ENCODE assay signal across 7 cellular contexts in genomic region chr18:35616664-35617423, GRCh38. TPM values are rescaled to one million over a fixed set of nuclear protein-coding genes. Genes with fewer than 3 reads are reported as not detected.
A peak's percentile ranks its signal among the peaks of the same experiment; 100 is the strongest.
DNase-seq lines count a peak whose midpoint lies in the region; ATAC-seq, FAIRE-seq and TF ChIP-seq lines count a peak whose summit lies in the region.

No MANE protein-coding gene starts in this region.

- H3K27me3 ChIP-seq in PC-9 (ENCODE audit: insufficient read depth, low read depth) = no peaks in the 10 kb centered on the region
- no peaks in the 10 kb centered on the region for H3K27me3 ChIP-seq in skeletal muscle tissue (ENCODE audit: control insufficient read depth in 3 of 3, insufficient read depth in 3 of 3, low read length in 3 of 3)

- intact Hi-C loops in PC-9 (cut with micrococcal nuclease; ENCODE audit: unreplicated experiment) (loop anchor here (1.0 to 5.0 kb wide), 3 partner anchors 34 to 210 kb away; no protein-coding TSS in a partner anchor), cardiac septum (cut with DNase I) (loop anchor here (2.0 kb wide), 1 partner anchor 36 kb away; the partner anchor contains the start of gene GALNT1)
- intact Hi-C loops in activated T-helper 1 cell treated with anti-CD3 and anti-CD28 coated beads, Interleukin-12 subunit alpha, Interleukin-12 subunit beta, Interleukin-2, Interleukin-4 antibody, amounts not matched to agents 30 ng/mL and 10 ng/mL and 1 ng/mL, durations not matched to agents 14 hours and 24 hours and 36 hours (cut with micrococcal nuclease) = loop anchor here (1.0 to 10.0 kb wide), 14 partner anchors 7 to 755 kb away; partner anchors contain the start of genes INO80C, MAPRE2, RPRD1A and ZNF397

- H3F3A ChIP-seq in PC-9 (ENCODE audit: insufficient read depth, low read depth) = no peaks in the 10 kb centered on the region

- H3K4me2 ChIP-seq in PC-9 = peak overlapping the region; percentile 7; the same call in 1 of the 2 replicates

- CTCF ChIA-PET in PC-9 (lab: Charles Lee) = no interaction called here

- H3K4me1 Mint-ChIP-seq in activated T-helper 1 cell treated with anti-CD3 and anti-CD28 coated beads, Interleukin-12 subunit alpha, Interleukin-12 subunit beta, Interleukin-2, Interleukin-4 antibody, amounts not matched to agents 30 ng/mL and 10 ng/mL and 1 ng/mL, durations not matched to agents 14 hours and 24 hours and 36 hours (ENCODE audit: low read depth) = peaks cover 19% of the 10 kb centered on the region

- no peaks in the 10 kb centered on the region for H4K20me1 ChIP-seq in PC-9 (ENCODE audit: insufficient read depth)

- H3K36me3 ChIP-seq in PC-9 (ENCODE audit: low read depth) = no peaks in the 10 kb centered on the region
- H3K36me3 ChIP-seq in skeletal muscle tissue (ENCODE audit: control insufficient read depth in 3 of 3, insufficient read depth in 3 of 3, low read length in 3 of 3) = no peaks in the 10 kb centered on the region

- no peaks in the 10 kb centered on the region for H3K9me3 Mint-ChIP-seq in activated T-helper 1 cell treated with anti-CD3 and anti-CD28 coated beads, Interleukin-12 subunit alpha, Interleukin-12 subunit beta, Interleukin-2, Interleukin-4 antibody, amounts not matched to agents 30 ng/mL and 10 ng/mL and 1 ng/mL, durations not matched to agents 14 hours and 24 hours and 36 hours

- no peak overlapping the region for H2AFZ ChIP-seq in PC-9

- peak; percentile 48 to 66 for DNase-seq in PC-9
- peak; percentile 45 for DNase-seq in activated T-helper 1 cell treated with anti-CD3 and anti-CD28 coated beads, Interleukin-12 subunit alpha, Interleukin-12 subunit beta, Interleukin-2, Interleukin-4 antibody, amounts not matched to agents 30 ng/mL and 10 ng/mL and 1 ng/mL, durations not matched to agents 14 hours and 24 hours and 36 hours (ENCODE audit: low spot score)
- DNase-seq in cardiac septum (ENCODE audit: low spot score) = peak; percentile 80
- DNase-seq in frontal cortex (ENCODE audit: low spot score in 2 of 2) = no peak

- H3K27ac Mint-ChIP-seq in activated T-helper 1 cell treated with anti-CD3 and anti-CD28 coated beads, Interleukin-12 subunit alpha, Interleukin-12 subunit beta, Interleukin-2, Interleukin-4 antibody, amounts not matched to agents 30 ng/mL and 10 ng/mL and 1 ng/mL, durations not matched to agents 14 hours and 24 hours and 36 hours = no peak overlapping the region

- no peak for TF ChIP-seq CTCF in PC-9 (conservative IDR thresholded peaks at IDR 0.05)

- H3K4me3 Mint-ChIP-seq in activated T-helper 1 cell treated with anti-CD3 and anti-CD28 coated beads, Interleukin-12 subunit alpha, Interleukin-12 subunit beta, Interleukin-2, Interleukin-4 antibody, amounts not matched to agents 30 ng/mL and 10 ng/mL and 1 ng/mL, durations not matched to agents 14 hours and 24 hours and 36 hours = no peak overlapping the region

- no peaks in the 10 kb centered on the region for H3K27me3 Mint-ChIP-seq in activated T-helper 1 cell treated with anti-CD3 and anti-CD28 coated beads, Interleukin-12 subunit alpha, Interleukin-12 subunit beta, Interleukin-2, Interleukin-4 antibody, amounts not matched to agents 30 ng/mL and 10 ng/mL and 1 ng/mL, durations not matched to agents 14 hours and 24 hours and 36 hours (ENCODE audit: insufficient read depth)

- POLR2A ChIA-PET in PC-9 (lab: Charles Lee; ENCODE audit: unreplicated experiment) = no interaction called here

- BruUV-seq in PC-9 (replicated peaks; lab: Mats Ljungman, UMichigan) = no TSS peak

- 0 out of 2 replicates have a peak, but pooled peaks cover 10% of the 10 kb centered on the region for H3K4me1 ChIP-seq in PC-9 (replicated peaks; ENCODE audit: insufficient read depth)
- peaks cover 19 to 46% (median 35%) of the 10 kb centered on the region in 3 donors for H3K4me1 ChIP-seq in skeletal muscle tissue (ENCODE audit: control insufficient read depth in 3 of 3, insufficient read depth in 3 of 3, low read length in 3 of 3)

- peak; percentile 99 for ATAC-seq in GM18909 (IDR thresholded peaks at IDR 0.05; ENCODE audit: poor library complexity, unreplicated experiment)
- ATAC-seq in HG03039 (IDR thresholded peaks at IDR 0.05; ENCODE audit: unreplicated experiment) = peak; percentile 97

- peak overlapping the region in 2 of 3 donors; percentile 6 to 27 for H3K9ac ChIP-seq in skeletal muscle tissue (ENCODE audit: low read depth in 1 of 3, low read length in 3 of 3)

- H3K9me2 ChIP-seq in PC-9 (ENCODE audit: insufficient read depth) = no peaks in the 10 kb centered on the region

- H3K4me3 ChIP-seq in PC-9 (no peak overlapping the region), skeletal muscle tissue (ENCODE audit: low read length in 3 of 3) (peak overlapping the region in 2 of 3 donors; percentile 10 to 18)

- H3K27ac ChIP-seq in PC-9 (peak overlapping the region; percentile 48), skeletal muscle tissue (ENCODE audit: low read depth, low read length) (peak overlapping the region; percentile 58)

- no peak for FAIRE-seq in frontal cortex (lab: Jason Lieb, UNC)

- H3K9me3 ChIP-seq in PC-9 (ENCODE audit: insufficient read depth, low read depth) (no peaks in the 10 kb centered on the region), skeletal muscle tissue (ENCODE audit: control insufficient read depth in 3 of 3, low read length in 3 of 3) (no peaks in the 10 kb centered on the region)

- H3K79me2 ChIP-seq in PC-9 (ENCODE audit: low read depth) = peaks cover 12% of the 10 kb centered on the region; the same call in 1 of the 2 replicates

- peaks cover 1% of the 10 kb centered on the region for H3K36me3 Mint-ChIP-seq in activated T-helper 1 cell treated with anti-CD3 and anti-CD28 coated beads, Interleukin-12 subunit alpha, Interleukin-12 subunit beta, Interleukin-2, Interleukin-4 antibody, amounts not matched to agents 30 ng/mL and 10 ng/mL and 1 ng/mL, durations not matched to agents 14 hours and 24 hours and 36 hours (ENCODE audit: low read depth)

RNA-seq across cellular contexts. Expression of gene GALNT1, which starts 35.3 kb away (rescaled TPM):
- total RNA-seq in PC-9 (2021) = 68.2 and 88.9 TPM in 2 replicates
- total RNA-seq in activated T-helper 1 cell treated with anti-CD3 and anti-CD28 coated beads, Interleukin-12 subunit alpha, Interleukin-12 subunit beta, Interleukin-2, Interleukin-4 antibody, amounts not matched to agents 30 ng/mL and 10 ng/mL and 1 ng/mL, durations not matched to agents 14 hours and 24 hours and 36 hours = 53.5 and 58.6 TPM in 2 replicates
- total RNA-seq in cardiac septum = 46.6 TPM
- 60.0 TPM for total RNA-seq in skeletal muscle tissue
- 82.7 TPM for total RNA-seq in frontal cortex

Comparison
In these comparisons a context has a peak if more than half of its experiments do, and no peak if none do; other contexts are left out.
1. DNase-seq: peak in PC-9 (2 of 2), activated T-helper 1 cell treated with anti-CD3 and anti-CD28 coated beads, Interleukin-12 subunit alpha, Interleukin-12 subunit beta, Interleukin-2, Interleukin-4 antibody, amounts not matched to agents 30 ng/mL and 10 ng/mL and 1 ng/mL, durations not matched to agents 14 hours and 24 hours and 36 hours (single experiment) and cardiac septum (single experiment); none in frontal cortex (0 of 2).